ENCODE assay signal across 8 cellular contexts in genomic region chr6:41442800-41443501, GRCh38.
DNase-seq lines count a peak whose midpoint lies in the region; ATAC-seq and TF ChIP-seq lines count a peak whose summit lies in the region.
"Had no signal": no experiment of that assay in that cellular context is flagged by ENCODE, and none has a peak within 500 bp of the region (broad histone marks: within the 10 kb centered on the region; RNA-seq: fewer than 3 reads in every experiment).

No MANE protein-coding gene starts in this region.

- TF ChIP-seq RAD21 in SK-N-SH (IDR thresholded peaks at IDR 0.05; ENCODE audit: low read length), result no peak

- no peak overlapping the region for H3K27ac ChIP-seq in SK-N-SH (ENCODE audit: low read depth in 2 of 2, low read length in 1 of 2)
- H3K27ac ChIP-seq in heart left ventricle, result peak overlapping the region in 8 of 12 donors; percentile 37 to 83 (median 70)
- H3K27ac ChIP-seq in smooth muscle cell (ENCODE audit: low read depth), result no peak overlapping the region
- H3K27ac ChIP-seq: right lobe of liver had no signal

- H3K9me2 ChIP-seq in SK-N-SH, result no peaks in the 10 kb centered on the region

- POLR2A ChIA-PET in SK-N-SH (lab: Yijun Ruan, JAX), result no interaction called here

- peak; percentile 15 to 70 (median 59) for ATAC-seq in heart left ventricle
- ATAC-seq in HG03045 (IDR thresholded peaks at IDR 0.05; ENCODE audit: unreplicated experiment), result no peak

- DNase-seq in GM13977 (ENCODE audit: low spot score) (no peak), SK-N-SH (peak; percentile 69), heart left ventricle (peak in 4 of 5 donors; percentile 44 to 75 (median 56)), smooth muscle cell (lab: John Stamatoyannopoulos, UW; ENCODE audit: unreplicated experiment) (peak; percentile 45), cerebellar nuclear complex (lab: John Stamatoyannopoulos, UW) (no peak), SW 1271 (lab: John Stamatoyannopoulos, UW) (no peak)
- DNase-seq: right lobe of liver had no signal

- no peaks in the 10 kb centered on the region for H3K4me1 ChIP-seq in SK-N-SH (ENCODE audit: control insufficient read depth in 1 of 2, insufficient read depth in 2 of 2, low read depth in 1 of 2, low read length in 1 of 2)
- peaks cover 0 to 24% (median 11%) of the 10 kb centered on the region in 12 donors for H3K4me1 ChIP-seq in heart left ventricle
- H3K4me1 ChIP-seq in smooth muscle cell (ENCODE audit: low read depth), result peaks cover 35% of the 10 kb centered on the region
- H3K4me1 ChIP-seq: right lobe of liver had no signal

- CTCF ChIA-PET in SK-N-SH (lab: Yijun Ruan, JAX), result interaction anchor here (0.6 to 4.9 kb wide), 11 partner anchors 8 to 145 kb away, joined by 3 to 27 read pairs (median 4); no protein-coding TSS in a partner anchor

- H3F3A ChIP-seq in SK-N-SH (replicated peaks; ENCODE audit: insufficient read depth) (no peaks in the 10 kb centered on the region), smooth muscle cell (ENCODE audit: low read depth) (no peaks in the 10 kb centered on the region)

- TF ChIP-seq POLR2A in heart left ventricle (IDR thresholded peaks at IDR 0.05), result no peak

- intact Hi-C loops in heart left ventricle (cut with DNase I), result no loop called here

- WGBS in SK-N-SH (ENCODE audit: low lambda C conversion rate), result 31% methylated on average over 21 of the region's 42 CpGs
- WGBS in heart left ventricle, 4 donors, result 8 to 17% (median 11%) methylated on average over 26 to 42 of the region's 42 CpGs
- 4% methylated on average over 30 of the region's 42 CpGs for WGBS in smooth muscle cell (ENCODE audit: low lambda C conversion rate)

- H3K36me3 ChIP-seq in SK-N-SH (replicated peaks in 1 of 2; ENCODE audit: control insufficient read depth in 1 of 2, insufficient read depth in 2 of 2, low read length in 1 of 2) (no peaks in the 10 kb centered on the region), heart left ventricle (no peaks in the 10 kb centered on the region), smooth muscle cell (ENCODE audit: low read depth) (no peaks in the 10 kb centered on the region)
- H3K36me3 ChIP-seq: right lobe of liver had no signal

- TF ChIP-seq CTCF in GM13977 (IDR thresholded peaks at IDR 0.05; ENCODE audit: extremely low read depth, insufficient read depth, missing control alignments) (peak; percentile 53), SK-N-SH (IDR thresholded peaks at IDR 0.05) (peak; percentile 49), heart left ventricle (IDR thresholded peaks at IDR 0.05) (peak in 10 of 12 donors; percentile 9 to 50 (median 34)), smooth muscle cell (IDR thresholded peaks at IDR 0.05; ENCODE audit: borderline replicate concordance, insufficient read depth, poor library complexity, severe bottlenecking) (peak; percentile 87)

- H3K4me2 ChIP-seq in SK-N-SH (no peak overlapping the region), smooth muscle cell (peak overlapping the region; percentile 88)

- H4K20me1 ChIP-seq in SK-N-SH (ENCODE audit: insufficient read depth), result no peaks in the 10 kb centered on the region
- no peaks in the 10 kb centered on the region for H4K20me1 ChIP-seq in smooth muscle cell (ENCODE audit: low read depth)

- TF ChIP-seq EP300 in SK-N-SH (IDR thresholded peaks at IDR 0.05; ENCODE audit: borderline replicate concordance in 1 of 2, low read depth in 1 of 2, low read length in 1 of 2), result no peak

- H3K4me3 ChIP-seq in SK-N-SH (ENCODE audit: low read depth in 2 of 2, low read length in 1 of 2) (peak overlapping the region in 1 of 2 experiments; percentile 35; a peak in 1 of 4 replicates), heart left ventricle (peak overlapping the region in 9 of 12 donors; percentile 6 to 39 (median 33)), smooth muscle cell (peak overlapping the region; percentile 43)
- H3K4me3 ChIP-seq: right lobe of liver had no signal

- in situ Hi-C loops in GM13977 (cut with MboI; ENCODE audit: low pct_unique_long_range_greater_than_20kb, low sequenced_read_pairs, unreplicated experiment), result no loop called here

- no peak overlapping the region for H3K9ac ChIP-seq in SK-N-SH
- peak overlapping the region; percentile 17 for H3K9ac ChIP-seq in smooth muscle cell (ENCODE audit: low read depth)

- H3K27me3 ChIP-seq in SK-N-SH (ENCODE audit: insufficient read depth), result peaks cover 19% of the 10 kb centered on the region
- H3K27me3 ChIP-seq in heart left ventricle, result peaks cover 0 to 14% (median 8%) of the 10 kb centered on the region in 9 donors
- no peaks in the 10 kb centered on the region for H3K27me3 ChIP-seq in smooth muscle cell (ENCODE audit: low read depth)
- H3K27me3 ChIP-seq: right lobe of liver had no signal

- H2AFZ ChIP-seq in SK-N-SH (ENCODE audit: low read depth), result no peak overlapping the region
- H2AFZ ChIP-seq in smooth muscle cell (ENCODE audit: low read depth), result peak overlapping the region; percentile 84

- H3K9me3 ChIP-seq in SK-N-SH (no peaks in the 10 kb centered on the region), heart left ventricle (no peaks in the 10 kb centered on the region), smooth muscle cell (replicated peaks; ENCODE audit: low read depth) (no peaks in the 10 kb centered on the region)
- H3K9me3 ChIP-seq: right lobe of liver had no signal

- H3K79me2 ChIP-seq in SK-N-SH (ENCODE audit: insufficient read depth), result no peaks in the 10 kb centered on the region
- H3K79me2 ChIP-seq in smooth muscle cell (ENCODE audit: low read depth), result no peaks in the 10 kb centered on the region

TF ChIP-seq in SK-N-SH, 30 proteins besides CTCF, POLR2A, EP300 and RAD21:
- TF ChIP-seq JUND (IDR thresholded peaks at IDR 0.05), result no peak
- TF ChIP-seq FOXM1 (IDR thresholded peaks at IDR 0.05; ENCODE audit: low read depth), result no peak

Comparison
In these comparisons a context has a peak if more than half of its experiments do, and no peak if none do; other contexts are left out.
1. DNase-seq: peak in SK-N-SH (single experiment), heart left ventricle (4 of 5) and smooth muscle cell (single experiment); none in GM13977 (single experiment), cerebellar nuclear complex (0 of 2) and SW 1271 (0 of 2).
2. CTCF ChIP-seq: peak in every context shown above with its lines; median percentile 87 in smooth muscle cell; 53 in GM13977; 49 in SK-N-SH; 34 in heart left ventricle.
3. H3K27ac ChIP-seq: peak in heart left ventricle (8 of 12); none in SK-N-SH (0 of 2) and smooth muscle cell (single experiment).